Comparison of ENCODE assay signal across 20 cellular contexts in genomic region chr10:73838008-73838567, GRCh38. TPM values are rescaled to one million over a fixed set of nuclear protein-coding genes. Genes with fewer than 3 reads are reported as not detected.
A peak's percentile ranks its signal among the peaks of the same experiment; 100 is the strongest.
DNase-seq lines count a peak whose midpoint lies in the region; ATAC-seq, FAIRE-seq and TF ChIP-seq lines count a peak whose summit lies in the region.
"Had no signal": no experiment of that assay in that cellular context is flagged by ENCODE, and none has a peak within 500 bp of the region (broad histone marks: within the 10 kb centered on the region; RNA-seq: fewer than 3 reads in every experiment).

No MANE protein-coding gene starts in this region.

- CTCF ChIA-PET in HepG2 (lab: Yijun Ruan, JAX; ENCODE audit: low intra/inter-chr PET ratio, low total read pairs) = no interaction called here

- ATAC-seq in HepG2 = no peak
- no peak for ATAC-seq in aorta (ENCODE audit: low FRiP score)
- no peak for ATAC-seq in GM23338
- ATAC-seq: CD8-positive, alpha-beta T cell had no signal

- H3K9ac ChIP-seq in Karpas-422 (ENCODE audit: low read length) (peak overlapping the region; percentile 61; the same call in 1 of the 2 replicates), HepG2 (ENCODE audit: insufficient read depth, low read depth, low read length) (no peak overlapping the region)

- TF ChIP-seq EP300 in HepG2 (IDR thresholded peaks at IDR 0.05; ENCODE audit: low read depth in 2 of 2, low read length in 2 of 2) (no peak), HepG2 (CRISPR knock-in tag; IDR thresholded peaks at IDR 0.05; ENCODE audit: borderline replicate concordance) (no peak)

- FAIRE-seq in HepG2 (lab: Jason Lieb, UNC) = no peak
- FAIRE-seq: D721Med had no signal

- H3K9me3 Mint-ChIP-seq in GM23338 = no peaks in the 10 kb centered on the region
- H3K9me3 Mint-ChIP-seq: CD8-positive, alpha-beta T cell had no signal

- no peak overlapping the region for H3K27ac Mint-ChIP-seq in GM23338
- H3K27ac Mint-ChIP-seq: B cell; CD8-positive, alpha-beta T cell had no signal

- H3K4me1 ChIP-seq in Karpas-422 (ENCODE audit: low read length) = peaks cover 36% of the 10 kb centered on the region
- H3K4me1 ChIP-seq in HepG2 (ENCODE audit: insufficient read depth, low read length) = peaks cover 54% of the 10 kb centered on the region
- H3K4me1 ChIP-seq in aorta (ENCODE audit: control insufficient read depth in 1 of 2, insufficient read depth in 2 of 2, low read length in 2 of 2) = no peaks in the 10 kb centered on the region
- H3K4me1 ChIP-seq in GM23338 (ENCODE audit: insufficient read depth) = no peaks in the 10 kb centered on the region

- H2AFZ ChIP-seq in Karpas-422 (ENCODE audit: low read length) (no peak overlapping the region), HepG2 (ENCODE audit: low read length) (no peak overlapping the region), GM23338 (no peak overlapping the region)

- no peak overlapping the region for H3K4me3 ChIP-seq in Karpas-422 (ENCODE audit: low read length)
- no peak overlapping the region for H3K4me3 ChIP-seq in coronary artery
- H3K4me3 ChIP-seq in HepG2 (replicated peaks in 1 of 3; ENCODE audit: insufficient read depth in 1 of 3, low read depth in 2 of 3, low read length in 3 of 3) = no peak overlapping the region
- no peak overlapping the region for H3K4me3 ChIP-seq in aorta (ENCODE audit: low read length in 2 of 2)
- H3K4me3 ChIP-seq in GM23338 = no peak overlapping the region
- H3K4me3 ChIP-seq: SJSA1 had no signal

- H3K27me3 ChIP-seq in Karpas-422 (ENCODE audit: low read length) (no peaks in the 10 kb centered on the region), HepG2 (ENCODE audit: control insufficient read depth in 1 of 2, insufficient read depth in 2 of 2, low read length in 2 of 2) (no peaks in the 10 kb centered on the region), aorta (ENCODE audit: control insufficient read depth in 1 of 2, insufficient read depth in 2 of 2, low read length in 1 of 2) (no peaks in the 10 kb centered on the region), GM23338 (ENCODE audit: insufficient read depth) (no peaks in the 10 kb centered on the region)
- H3K27me3 ChIP-seq: SJSA1 had no signal

- TF ChIP-seq RAD21 in HepG2 (CRISPR knock-in tag; IDR thresholded peaks at IDR 0.05) = no peak

- H3K27ac ChIP-seq in Karpas-422 (ENCODE audit: low read length) (peak overlapping the region; percentile 92), coronary artery (peak overlapping the region; percentile 40 to 64), HepG2 (ENCODE audit: extremely low read length, insufficient read depth, low read length) (peak overlapping the region; percentile 98), aorta (ENCODE audit: low read depth in 1 of 2, low read length in 2 of 2) (peak overlapping the region; percentile 66 to 70), GM23338 (ENCODE audit: low read depth) (no peak overlapping the region)
- H3K27ac ChIP-seq: SJSA1 had no signal

- H4K20me1 ChIP-seq in Karpas-422 (ENCODE audit: insufficient read depth, low read depth, low read length) (no peaks in the 10 kb centered on the region), HepG2 (ENCODE audit: insufficient read depth, low read length) (no peaks in the 10 kb centered on the region), GM23338 (replicated peaks; ENCODE audit: insufficient read depth) (peaks cover 6% of the 10 kb centered on the region; the same call in 1 of the 2 replicates)

- H3K4me1 Mint-ChIP-seq in GM23338 = peaks cover 3% of the 10 kb centered on the region; the same call in 1 of the 3 replicates
- H3K4me1 Mint-ChIP-seq: B cell had no signal

- H3K79me2 ChIP-seq in Karpas-422 (ENCODE audit: low read length) = peaks cover 3% of the 10 kb centered on the region; the same call in 1 of the 2 replicates
- no peaks in the 10 kb centered on the region for H3K79me2 ChIP-seq in HepG2 (ENCODE audit: insufficient read depth, low read length)
- H3K79me2 ChIP-seq in GM23338 (replicated peaks; ENCODE audit: insufficient read depth) = no peaks in the 10 kb centered on the region

- H3K36me3 ChIP-seq in Karpas-422 (ENCODE audit: insufficient read depth, low read length) (0 out of 2 replicates have a peak, but pooled peaks cover 6% of the 10 kb centered on the region), HepG2 (replicated peaks in 1 of 2; ENCODE audit: control insufficient read depth in 1 of 2, insufficient read depth in 2 of 2, low read length in 2 of 2) (peaks cover 5 to 34% of the 10 kb centered on the region in 2 experiments), aorta (ENCODE audit: control insufficient read depth in 1 of 2, insufficient read depth in 2 of 2, low read length in 1 of 2) (peaks cover 3 to 19% of the 10 kb centered on the region in 2 donors), GM23338 (ENCODE audit: insufficient read depth) (peaks cover 11% of the 10 kb centered on the region)

- H3F3A ChIP-seq in GM23338 (replicated peaks; ENCODE audit: low read depth) = no peaks in the 10 kb centered on the region; the same call in 1 of the 2 replicates

- H3K27me3 Mint-ChIP-seq in GM23338 (ENCODE audit: insufficient read depth, low read depth, poor library complexity) = peaks cover 3% of the 10 kb centered on the region
- H3K27me3 Mint-ChIP-seq: B cell had no signal

- H3K9me3 ChIP-seq in Karpas-422 (ENCODE audit: low read length) = no peaks in the 10 kb centered on the region
- no peaks in the 10 kb centered on the region for H3K9me3 ChIP-seq in HepG2 (ENCODE audit: low read length)
- H3K9me3 ChIP-seq in aorta (ENCODE audit: control insufficient read depth, low read length) = no peaks in the 10 kb centered on the region
- H3K9me3 ChIP-seq: SJSA1 had no signal

- H3K4me3 Mint-ChIP-seq in GM23338 = no peak overlapping the region
- H3K4me3 Mint-ChIP-seq: B cell; CD8-positive, alpha-beta T cell had no signal

- no TSS peak for BruUV-seq in HepG2 (replicated peaks; lab: Mats Ljungman, UMichigan)

- no peaks in the 10 kb centered on the region for H3K9me2 ChIP-seq in Karpas-422 (replicated peaks; ENCODE audit: insufficient read depth, low read length)
- no peaks in the 10 kb centered on the region for H3K9me2 ChIP-seq in GM23338 (ENCODE audit: insufficient read depth)

- TF ChIP-seq POLR2A in HepG2 (IDR thresholded peaks at IDR 0.05; ENCODE audit: insufficient read depth in 1 of 2, low read depth in 2 of 2, low read length in 2 of 2) = no peak

- WGBS in HepG2 (ENCODE audit: low lambda C conversion rate) = 83% methylated on average over 3 of the region's 3 CpGs
- 56 to 60% methylated on average over 3 of the region's 3 CpGs for WGBS in aorta, 2 donors

- H3K4me2 ChIP-seq in Karpas-422 (ENCODE audit: low read depth, low read length, poor library complexity, severe bottlenecking) = peak overlapping the region; percentile 76
- no peak overlapping the region for H3K4me2 ChIP-seq in HepG2 (ENCODE audit: low read depth, low read length)
- no peak overlapping the region for H3K4me2 ChIP-seq in GM23338

- POLR2A ChIA-PET in HepG2 (lab: Yijun Ruan, JAX) = interaction anchor here (0.6 kb wide), 1 partner anchor 1684 kb away, joined by 3 read pairs; no protein-coding TSS in a partner anchor

- in situ Hi-C loops in HepG2 (cut with HindIII; ENCODE audit: extremely low pct_ligation_motif_present, low pct_unique_long_range_greater_than_20kb) = no loop called here

- DNase-seq in Karpas-422 (no peak), coronary artery (ENCODE audit: low spot score) (no peak), HepG2 (ENCODE audit: low spot score) (no peak), aorta (no peak), HT-29 (ENCODE audit: low spot score) (no peak), GM23338 (ENCODE audit: low spot score) (no peak), NCI-H2196 (lab: John Stamatoyannopoulos, UW; ENCODE audit: unreplicated experiment) (no peak)
- DNase-seq: ACHN; CD8-positive, alpha-beta T cell; DMS79 treated with DMSO at 0.1 percent for 48 hours; GDM1; GOT3; MV-4-11; NCI-H1436; NCI-H2029 treated with DMSO at 0.1 percent for 48 hours; NCI-H524; OCI-M1 had no signal

- intact Hi-C loops in HepG2 (cut with micrococcal nuclease; ENCODE audit: unreplicated experiment) (no loop called here), aorta (cut with DNase I) (no loop called here)

- H3K36me3 Mint-ChIP-seq in GM23338 (ENCODE audit: low read depth) = peaks cover 40% of the 10 kb centered on the region

- TF ChIP-seq CTCF in coronary artery (IDR thresholded peaks at IDR 0.05) = no peak
- no peak for TF ChIP-seq CTCF in HepG2 (CRISPR knock-in tag; IDR thresholded peaks at IDR 0.05)
- no peak for TF ChIP-seq CTCF in GM23338 (conservative IDR thresholded peaks at IDR 0.05; ENCODE audit: low read depth in 2 of 2)

RNA-seq across cellular contexts. Expression of gene NDST2, which starts 26.7 kb away (rescaled TPM):
- 38.2 and 47.0 TPM in 2 replicates for total RNA-seq in Karpas-422 (2014; rRNA removed; shearing (Covaris generic); ENCODE audit: low replicate concordance)
- total RNA-seq in HepG2 (2016; rRNA removed; fragmentation: Illumina TruSeq; extraction: Trizol) (5.6 and 10.7 TPM in 2 replicates), aorta (10 to 100 TPM; 31.9 to 55.6 TPM)
- total RNA-seq in HepG2 (2016; cell fraction: cytosol; rRNA removed; fragmentation: Illumina TruSeq; extraction: Trizol; ENCODE audit: low read depth) = 16.0 and 17.7 TPM in 2 replicates
- 5.8 and 12.0 TPM in 2 replicates for total RNA-seq in HepG2 (2016; cell fraction: insoluble cytoplasmic fraction; rRNA removed; fragmentation: Illumina TruSeq; extraction: Trizol)
- total RNA-seq in HepG2 (2016; cell fraction: membrane; rRNA removed; fragmentation: Illumina TruSeq; extraction: Trizol) = 14.8 and 15.7 TPM in 2 replicates
- 12.9 and 13.7 TPM in 2 replicates for total RNA-seq in HepG2 (2016; cell fraction: nucleus; rRNA removed; fragmentation: Illumina TruSeq; extraction: Trizol)
- polyA plus RNA-seq in HepG2 (2011; rRNA removed) (25.5 and 30.1 TPM in 2 replicates), aorta (10 to 100 TPM in 1 of 2 donors, 1 to 10 TPM in 1; 2.1 to 23.2 TPM), GM23338 (2016; fragmentation: Nextera tagmentation; extraction: Ambion mirVana) (7.4 and 9.4 TPM in 2 replicates)
- polyA plus RNA-seq in HepG2 (2011; cell fraction: cytosol; rRNA removed) = 15.0 and 15.4 TPM in 2 replicates
- 56.8 and 69.5 TPM in 2 replicates for polyA plus RNA-seq in HepG2 (2011; cell fraction: nucleus; rRNA removed)
- polyA plus RNA-seq in HepG2 (2012) = 12.6 and 13.9 TPM in 2 replicates
- polyA plus RNA-seq in HepG2 (2016; cell fraction: cytosol; fragmentation: Illumina TruSeq; extraction: Trizol; ENCODE audit: low read depth) = 16.0 and 16.1 TPM in 2 replicates
- polyA plus RNA-seq in HepG2 (2016; cell fraction: insoluble cytoplasmic fraction; fragmentation: Illumina TruSeq; extraction: Trizol; ENCODE audit: low read depth) = 6.2 and 6.4 TPM in 2 replicates
- polyA plus RNA-seq in HepG2 (2016; cell fraction: membrane; fragmentation: Illumina TruSeq; extraction: Trizol; ENCODE audit: low read depth) = 9.1 and 12.0 TPM in 2 replicates
- 24.6 and 30.8 TPM in 2 replicates for polyA plus RNA-seq in HepG2 (2016; cell fraction: nucleus; fragmentation: Illumina TruSeq; extraction: Trizol; ENCODE audit: insufficient read depth, low read depth)
- 20.2 and 41.2 TPM in 2 replicates for polyA minus RNA-seq in HepG2 (2011; rRNA and poly(A)+ RNA removed; ENCODE audit: low replicate concordance)
- 10.4 and 10.5 TPM in 2 replicates for polyA minus RNA-seq in HepG2 (2011; cell fraction: cytosol; rRNA and poly(A)+ RNA removed)
- polyA minus RNA-seq in HepG2 (2011; cell fraction: nucleus; rRNA and poly(A)+ RNA removed) = 55.5 and 70.7 TPM in 2 replicates
- 18.6 and 19.8 TPM in 2 replicates for total RNA-seq in HT-29 (2014; rRNA removed; shearing (Covaris generic))
- total RNA-seq in GM23338 (2014; rRNA removed; shearing (Covaris generic)) = 15.3 and 21.1 TPM in 2 replicates

RNA-seq across cellular contexts. Expression of gene CAMK2G, which starts 36.3 kb away (rescaled TPM):
- 28.2 and 33.5 TPM in 2 replicates for total RNA-seq in Karpas-422 (2014; rRNA removed; shearing (Covaris generic); ENCODE audit: low replicate concordance)
- 13.0 and 15.9 TPM in 2 replicates for total RNA-seq in HepG2 (2016; rRNA removed; fragmentation: Illumina TruSeq; extraction: Trizol)
- total RNA-seq in HepG2 (2016; cell fraction: cytosol; rRNA removed; fragmentation: Illumina TruSeq; extraction: Trizol; ENCODE audit: low read depth) = 4.7 and 5.8 TPM in 2 replicates
- total RNA-seq in HepG2 (2016; cell fraction: insoluble cytoplasmic fraction; rRNA removed; fragmentation: Illumina TruSeq; extraction: Trizol) = 10.6 and 15.6 TPM in 2 replicates
- 10.3 and 11.5 TPM in 2 replicates for total RNA-seq in HepG2 (2016; cell fraction: membrane; rRNA removed; fragmentation: Illumina TruSeq; extraction: Trizol)
- total RNA-seq in HepG2 (2016; cell fraction: nucleus; rRNA removed; fragmentation: Illumina TruSeq; extraction: Trizol) = 16.8 and 19.6 TPM in 2 replicates
- 18.8 and 19.3 TPM in 2 replicates for polyA plus RNA-seq in HepG2 (2011; rRNA removed)
- polyA plus RNA-seq in HepG2 (2011; cell fraction: cytosol; rRNA removed) = 15.0 and 15.2 TPM in 2 replicates
- 53.3 and 57.3 TPM in 2 replicates for polyA plus RNA-seq in HepG2 (2011; cell fraction: nucleus; rRNA removed)
- 10.4 and 10.5 TPM in 2 replicates for polyA plus RNA-seq in HepG2 (2012)
- polyA plus RNA-seq in HepG2 (2016; cell fraction: cytosol; fragmentation: Illumina TruSeq; extraction: Trizol; ENCODE audit: low read depth) = 4.0 TPM in 2 replicates
- polyA plus RNA-seq in HepG2 (2016; cell fraction: insoluble cytoplasmic fraction; fragmentation: Illumina TruSeq; extraction: Trizol; ENCODE audit: low read depth) = 9.8 and 10.5 TPM in 2 replicates
- 5.7 and 6.7 TPM in 2 replicates for polyA plus RNA-seq in HepG2 (2016; cell fraction: membrane; fragmentation: Illumina TruSeq; extraction: Trizol; ENCODE audit: low read depth)
- 46.0 and 46.5 TPM in 2 replicates for polyA plus RNA-seq in HepG2 (2016; cell fraction: nucleus; fragmentation: Illumina TruSeq; extraction: Trizol; ENCODE audit: insufficient read depth, low read depth)
- 17.4 and 41.1 TPM in 2 replicates for polyA minus RNA-seq in HepG2 (2011; rRNA and poly(A)+ RNA removed; ENCODE audit: low replicate concordance)
- polyA minus RNA-seq in HepG2 (2011; cell fraction: cytosol; rRNA and poly(A)+ RNA removed) = 7.7 and 8.2 TPM in 2 replicates
- polyA minus RNA-seq in HepG2 (2011; cell fraction: nucleus; rRNA and poly(A)+ RNA removed) = 17.5 and 19.6 TPM in 2 replicates
- 10 to 100 TPM; 70.6 to 76.7 TPM for total RNA-seq in aorta
- polyA plus RNA-seq in aorta = 10 to 100 TPM; 37.1 to 70.9 TPM
- total RNA-seq in HT-29 (2014; rRNA removed; shearing (Covaris generic)) = 44.2 and 48.3 TPM in 2 replicates
- 32.8 and 34.1 TPM in 2 replicates for total RNA-seq in GM23338 (2014; rRNA removed; shearing (Covaris generic))
- 30.1 and 30.6 TPM in 2 replicates for polyA plus RNA-seq in GM23338 (2016; fragmentation: Nextera tagmentation; extraction: Ambion mirVana)

RNA-seq across cellular contexts. Expression of gene ZSWIM8, which starts 52.7 kb away (rescaled TPM):
- total RNA-seq in Karpas-422 (2014; rRNA removed; shearing (Covaris generic); ENCODE audit: low replicate concordance) = 33.0 and 49.5 TPM in 2 replicates
- 21.0 and 39.9 TPM in 2 replicates for total RNA-seq in HepG2 (2016; rRNA removed; fragmentation: Illumina TruSeq; extraction: Trizol)
- 5.7 and 8.2 TPM in 2 replicates for total RNA-seq in HepG2 (2016; cell fraction: cytosol; rRNA removed; fragmentation: Illumina TruSeq; extraction: Trizol; ENCODE audit: low read depth)
- total RNA-seq in HepG2 (2016; cell fraction: insoluble cytoplasmic fraction; rRNA removed; fragmentation: Illumina TruSeq; extraction: Trizol) = 13.7 and 36.6 TPM in 2 replicates
- 9.3 and 11.2 TPM in 2 replicates for total RNA-seq in HepG2 (2016; cell fraction: membrane; rRNA removed; fragmentation: Illumina TruSeq; extraction: Trizol)
- 35.4 and 47.5 TPM in 2 replicates for total RNA-seq in HepG2 (2016; cell fraction: nucleus; rRNA removed; fragmentation: Illumina TruSeq; extraction: Trizol)
- 98.2 and 142 TPM in 2 replicates for polyA plus RNA-seq in HepG2 (2011; rRNA removed)
- polyA plus RNA-seq in HepG2 (2011; cell fraction: cytosol; rRNA removed) = 41.1 and 57.3 TPM in 2 replicates
- 505 and 598 TPM in 2 replicates for polyA plus RNA-seq in HepG2 (2011; cell fraction: nucleus; rRNA removed)
- polyA plus RNA-seq in HepG2 (2012) = 43.3 and 58.7 TPM in 2 replicates
- polyA plus RNA-seq in HepG2 (2016; cell fraction: cytosol; fragmentation: Illumina TruSeq; extraction: Trizol; ENCODE audit: low read depth) = 3.7 and 6.8 TPM in 2 replicates
- polyA plus RNA-seq in HepG2 (2016; cell fraction: insoluble cytoplasmic fraction; fragmentation: Illumina TruSeq; extraction: Trizol; ENCODE audit: low read depth) = 21.2 and 30.3 TPM in 2 replicates
- polyA plus RNA-seq in HepG2 (2016; cell fraction: membrane; fragmentation: Illumina TruSeq; extraction: Trizol; ENCODE audit: low read depth) = 6.6 and 11.5 TPM in 2 replicates
- 118 and 128 TPM in 2 replicates for polyA plus RNA-seq in HepG2 (2016; cell fraction: nucleus; fragmentation: Illumina TruSeq; extraction: Trizol; ENCODE audit: insufficient read depth, low read depth)
- polyA minus RNA-seq in HepG2 (2011; rRNA and poly(A)+ RNA removed; ENCODE audit: low replicate concordance) = 83.5 and 181 TPM in 2 replicates
- 31.5 and 36.5 TPM in 2 replicates for polyA minus RNA-seq in HepG2 (2011; cell fraction: cytosol; rRNA and poly(A)+ RNA removed)
- polyA minus RNA-seq in HepG2 (2011; cell fraction: nucleus; rRNA and poly(A)+ RNA removed) = 64.2 and 73.5 TPM in 2 replicates
- total RNA-seq in aorta = 100 to 1,000 TPM; 116 to 137 TPM
- 100 to 1,000 TPM in 1 of 2 donors, 10 to 100 TPM in 1; 75.1 to 314 TPM for polyA plus RNA-seq in aorta
- total RNA-seq in HT-29 (2014; rRNA removed; shearing (Covaris generic)) = 32.9 and 40.0 TPM in 2 replicates
- 30.4 and 40.5 TPM in 2 replicates for total RNA-seq in GM23338 (2014; rRNA removed; shearing (Covaris generic))
- polyA plus RNA-seq in GM23338 (2016; fragmentation: Nextera tagmentation; extraction: Ambion mirVana) = 20.0 and 20.5 TPM in 2 replicates

RNA-seq across cellular contexts. Expression of gene CHCHD1, which starts 56.2 kb away (rescaled TPM):
- total RNA-seq in Karpas-422 (2014; rRNA removed; shearing (Covaris generic); ENCODE audit: low replicate concordance) = 39.0 and 57.5 TPM in 2 replicates
- 71.2 and 91.7 TPM in 2 replicates for total RNA-seq in HepG2 (2016; rRNA removed; fragmentation: Illumina TruSeq; extraction: Trizol)
- 16.2 and 16.7 TPM in 2 replicates for total RNA-seq in HepG2 (2016; cell fraction: cytosol; rRNA removed; fragmentation: Illumina TruSeq; extraction: Trizol; ENCODE audit: low read depth)
- total RNA-seq in HepG2 (2016; cell fraction: insoluble cytoplasmic fraction; rRNA removed; fragmentation: Illumina TruSeq; extraction: Trizol) = 69.8 and 94.8 TPM in 2 replicates
- total RNA-seq in HepG2 (2016; cell fraction: membrane; rRNA removed; fragmentation: Illumina TruSeq; extraction: Trizol) = 32.5 and 34.2 TPM in 2 replicates
- 30.4 and 32.6 TPM in 2 replicates for total RNA-seq in HepG2 (2016; cell fraction: nucleus; rRNA removed; fragmentation: Illumina TruSeq; extraction: Trizol)
- 30.6 and 36.9 TPM in 2 replicates for polyA plus RNA-seq in HepG2 (2011; rRNA removed)
- polyA plus RNA-seq in HepG2 (2011; cell fraction: cytosol; rRNA removed) = 35.1 and 36.6 TPM in 2 replicates
- 8.8 and 9.9 TPM in 2 replicates for polyA plus RNA-seq in HepG2 (2011; cell fraction: nucleus; rRNA removed)
- polyA plus RNA-seq in HepG2 (2012) = 40.1 and 41.3 TPM in 2 replicates
- polyA plus RNA-seq in HepG2 (2016; cell fraction: cytosol; fragmentation: Illumina TruSeq; extraction: Trizol; ENCODE audit: low read depth) = 16.6 and 17.9 TPM in 2 replicates
- polyA plus RNA-seq in HepG2 (2016; cell fraction: insoluble cytoplasmic fraction; fragmentation: Illumina TruSeq; extraction: Trizol; ENCODE audit: low read depth) = 90.2 and 95.1 TPM in 2 replicates
- 27.2 and 27.4 TPM in 2 replicates for polyA plus RNA-seq in HepG2 (2016; cell fraction: membrane; fragmentation: Illumina TruSeq; extraction: Trizol; ENCODE audit: low read depth)
- 45.9 and 52.1 TPM in 2 replicates for polyA plus RNA-seq in HepG2 (2016; cell fraction: nucleus; fragmentation: Illumina TruSeq; extraction: Trizol; ENCODE audit: insufficient read depth, low read depth)
- 5.0 and 8.3 TPM in 2 replicates for polyA minus RNA-seq in HepG2 (2011; rRNA and poly(A)+ RNA removed; ENCODE audit: low replicate concordance)
- polyA minus RNA-seq in HepG2 (2011; cell fraction: cytosol; rRNA and poly(A)+ RNA removed) = 5.5 TPM in 2 replicates
- 7.7 and 9.1 TPM in 2 replicates for polyA minus RNA-seq in HepG2 (2011; cell fraction: nucleus; rRNA and poly(A)+ RNA removed)
- 10 to 100 TPM; 13.2 to 13.7 TPM for total RNA-seq in aorta
- polyA plus RNA-seq in aorta = 10 to 100 TPM; 30.2 to 58.9 TPM
- 57.6 and 65.8 TPM in 2 replicates for total RNA-seq in HT-29 (2014; rRNA removed; shearing (Covaris generic))
- total RNA-seq in GM23338 (2014; rRNA removed; shearing (Covaris generic)) = 40.6 and 41.1 TPM in 2 replicates
- 187 and 196 TPM in 2 replicates for polyA plus RNA-seq in GM23338 (2016; fragmentation: Nextera tagmentation; extraction: Ambion mirVana)
